In genomic region chr6:123064038-123064437, GRCh38 we compare ENCODE assay signal across 1 cellular context.
TF ChIP-seq lines count a peak whose summit lies in the region.

No MANE protein-coding gene starts in this region.

TF ChIP-seq in GM23338, 12 proteins besides CTCF, POLR2A, EP300 and RAD21 (continued from another document):
- no peak for TF ChIP-seq POLR2AphosphoS5 (IDR thresholded peaks at IDR 0.05; ENCODE audit: low read depth)
- TF ChIP-seq, protein P1, sequence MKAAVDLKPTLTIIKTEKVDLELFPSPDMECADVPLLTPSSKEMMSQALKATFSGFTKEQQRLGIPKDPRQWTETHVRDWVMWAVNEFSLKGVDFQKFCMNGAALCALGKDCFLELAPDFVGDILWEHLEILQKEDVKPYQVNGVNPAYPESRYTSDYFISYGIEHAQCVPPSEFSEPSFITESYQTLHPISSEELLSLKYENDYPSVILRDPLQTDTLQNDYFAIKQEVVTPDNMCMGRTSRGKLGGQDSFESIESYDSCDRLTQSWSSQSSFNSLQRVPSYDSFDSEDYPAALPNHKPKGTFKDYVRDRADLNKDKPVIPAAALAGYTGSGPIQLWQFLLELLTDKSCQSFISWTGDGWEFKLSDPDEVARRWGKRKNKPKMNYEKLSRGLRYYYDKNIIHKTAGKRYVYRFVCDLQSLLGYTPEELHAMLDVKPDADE (IDR thresholded peaks at IDR 0.05) = no peak
- no peak for TF ChIP-seq ZNF331 (CRISPR knock-in tag; IDR thresholded peaks at IDR 0.05; ENCODE audit: low read depth)
- no peak for TF ChIP-seq ZNF114 (CRISPR knock-in tag; IDR thresholded peaks at IDR 0.05)
- no peak for TF ChIP-seq EZH2 (IDR thresholded peaks at IDR 0.05; ENCODE audit: low read depth, unreplicated experiment)
